28 cellular contexts compared by ENCODE assay signal in the genomic region with DNA sequence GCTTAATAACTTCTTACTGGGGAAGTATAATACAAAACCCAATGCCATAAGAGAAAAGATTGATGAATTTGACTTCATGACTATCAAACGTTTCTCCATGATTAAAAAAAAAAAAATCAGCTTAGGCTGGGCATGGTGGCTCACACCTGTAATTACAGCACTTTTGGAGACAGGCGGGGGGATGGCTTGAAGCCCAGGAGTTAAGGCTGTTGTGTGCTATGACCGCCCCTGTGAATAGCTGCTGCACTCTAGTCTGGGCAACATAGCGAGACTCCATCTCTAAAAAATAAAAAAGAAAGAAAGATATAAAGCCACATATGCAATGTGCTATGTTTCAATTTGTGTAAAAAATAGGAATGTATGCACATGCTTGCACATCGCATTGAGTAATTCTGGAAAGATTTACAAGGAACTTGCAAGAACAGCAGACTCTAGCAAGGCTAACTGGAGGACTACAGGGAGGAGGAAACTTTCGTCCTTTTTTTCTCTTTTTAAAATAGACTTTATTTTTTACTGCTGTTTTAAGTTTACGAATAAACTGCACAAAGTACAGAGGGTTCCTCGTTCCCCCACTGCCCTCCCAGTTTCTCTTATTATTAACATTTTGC. TPM values are rescaled to one million over a fixed set of nuclear protein-coding genes. Genes with fewer than 3 reads are reported as not detected.
DNase-seq lines count a peak whose midpoint lies in the region; ATAC-seq, FAIRE-seq and TF ChIP-seq lines count a peak whose summit lies in the region.
"Had no signal": no experiment of that assay in that cellular context is flagged by ENCODE, and none has a peak within 500 bp of the region (broad histone marks: within the 10 kb centered on the region; RNA-seq: fewer than 3 reads in every experiment).

No MANE protein-coding gene starts in this region.

- H4K20me1 ChIP-seq in SK-N-SH (ENCODE audit: insufficient read depth) (no peaks in the 10 kb centered on the region), GM12878 (ENCODE audit: control insufficient read depth, insufficient read depth) (no peaks in the 10 kb centered on the region)

- in situ Hi-C loops in GM12878 (cut with MboI), result no loop called here

- no peaks in the 10 kb centered on the region for H3K36me3 Mint-ChIP-seq in endothelial cell (ENCODE audit: low read depth, unreplicated experiment)
- H3K36me3 Mint-ChIP-seq: activated naive CD8-positive, alpha-beta T cell treated with anti-CD3 and anti-CD28 coated beads for 36 hours; CD4-positive, CD25-positive, alpha-beta regulatory T cell had no signal

- BruUV-seq in GM12878 (replicated peaks; lab: Mats Ljungman, UMichigan), result no TSS peak

- DNase-seq in SK-N-SH (no peak), GM12878 (ENCODE audit: low read depth, low spot score) (no peak), sciatic nerve (ENCODE audit: low spot score) (peak; percentile 15), GM19238 (ENCODE audit: insufficient read length, low spot score) (no peak), endothelial cell (ENCODE audit: low spot score) (no peak), RCC 7860 (ENCODE audit: low spot score) (no peak)
- DNase-seq: activated CD4-positive, alpha-beta T cell treated with anti-CD3 and anti-CD28 coated beads for 36 hours; activated CD8-positive, alpha-beta T cell treated with anti-CD3 and anti-CD28 coated beads, Interleukin-2, amount 10 ng/mL, durations not matched to agents 7 days and 5 days; activated effector memory CD4-positive, alpha-beta T cell treated with Interleukin-2 at 50 U/mL for 16 hours; activated naive CD8-positive, alpha-beta T cell treated with anti-CD3 and anti-CD28 coated beads for 36 hours; caudate nucleus; CD4-positive, CD25-positive, alpha-beta regulatory T cell; esophagus squamous epithelium; H9; hypothalamus; left lung; MG63; NCI-H1694 treated with DMSO at 0.1 percent for 48 hours; NCI-H526 treated with DMSO at 0.1 percent for 48 hours; stimulated activated CD4-positive, alpha-beta T cell treated with anti-CD3 and anti-CD28 coated beads, Interleukin-15, amount 100 ng/mL, for 24 hours; stimulated activated naive CD4-positive, alpha-beta T cell had no signal

- POLR2A ChIA-PET in SK-N-SH (lab: Yijun Ruan, JAX), result no interaction called here
- POLR2A ChIA-PET in HEK293 (lab: Yijun Ruan, JAX), result interaction anchor here (0.5 kb wide), 1 partner anchor 53 kb away, joined by 3 read pairs; no protein-coding TSS in a partner anchor
- POLR2A ChIA-PET in GM12878 (lab: Charles Lee), result no interaction called here

- TF ChIP-seq CTCF in SK-N-SH (IDR thresholded peaks at IDR 0.05) (no peak), HEK293 (tag by site-specific recombination; IDR thresholded peaks at IDR 0.05) (no peak), GM12878 (IDR thresholded peaks at IDR 0.05 in 2 of 3, conservative IDR thresholded peaks at IDR 0.05 in 1 of 3; ENCODE audit: control insufficient read depth in 2 of 3, extremely low read depth in 1 of 3, insufficient read depth in 1 of 3, low read depth in 3 of 3, low read length in 3 of 3) (no peak), endothelial cell (IDR thresholded peaks at IDR 0.05; ENCODE audit: unreplicated experiment) (no peak)

- H3K27me3 Mint-ChIP-seq in endothelial cell (ENCODE audit: unreplicated experiment), result no peaks in the 10 kb centered on the region
- H3K27me3 Mint-ChIP-seq: activated CD4-positive, alpha-beta T cell treated with anti-CD3 and anti-CD28 coated beads for 36 hours had no signal

- no peaks in the 10 kb centered on the region for H3K9me3 ChIP-seq in SK-N-SH
- H3K9me3 ChIP-seq in HEK293 (ENCODE audit: control insufficient read depth, insufficient read depth, low read depth, low read length), result no peaks in the 10 kb centered on the region
- H3K9me3 ChIP-seq in GM12878 (replicated peaks; ENCODE audit: control insufficient read depth, insufficient read depth, low read length), result no peaks in the 10 kb centered on the region; the same call in 2 of the 3 replicates
- H3K9me3 ChIP-seq: esophagus squamous epithelium, left lung, MG63, neutrophil, suprapubic skin had no signal

- no peak overlapping the region for H3K4me3 Mint-ChIP-seq in endothelial cell (ENCODE audit: unreplicated experiment)
- H3K4me3 Mint-ChIP-seq: activated CD4-positive, alpha-beta T cell treated with anti-CD3 and anti-CD28 coated beads for 36 hours; activated CD8-positive, alpha-beta T cell treated with anti-CD3 and anti-CD28 coated beads, Interleukin-2, amount 10 ng/mL, durations not matched to agents 7 days and 5 days; activated naive CD8-positive, alpha-beta T cell treated with anti-CD3 and anti-CD28 coated beads for 36 hours; CD4-positive, CD25-positive, alpha-beta regulatory T cell; H9 had no signal

- H3K4me3 ChIP-seq in SK-N-SH (ENCODE audit: low read depth in 2 of 2, low read length in 1 of 2) (no peak overlapping the region), HEK293 (ENCODE audit: low read depth, low read length) (no peak overlapping the region), GM12878 (no peak overlapping the region)
- H3K4me3 ChIP-seq: esophagus squamous epithelium, left lung, MG63, suprapubic skin had no signal

- RAD21 ChIA-PET in GM12878 (lab: Charles Lee; ENCODE audit: unreplicated experiment), result no interaction called here

- 60% methylated on average over 8 of the region's 8 CpGs for WGBS in SK-N-SH (ENCODE audit: low lambda C conversion rate)
- 54% methylated on average over 8 of the region's 8 CpGs for WGBS in GM12878 (ENCODE audit: insufficient coverage, insufficient replicate concordance, low lambda C conversion rate, missing lambda C conversion rate)

- SMC1A ChIA-PET in GM12878 (lab: Charles Lee; ENCODE audit: uncharacterized antibody, unreplicated experiment), result no interaction called here

- intact Hi-C loops in GM12878 (cut with micrococcal nuclease; ENCODE audit: unreplicated experiment) (no loop called here), sciatic nerve (cut with DNase I) (no loop called here)

- CTCF ChIA-PET in SK-N-SH (lab: Yijun Ruan, JAX), result no interaction called here
- CTCF ChIA-PET in HEK293 (lab: Yijun Ruan, JAX), result no interaction called here
- CTCF ChIA-PET in GM12878 (lab: Yijun Ruan, JAX), result no interaction called here

- H3K27ac ChIP-seq in SK-N-SH (ENCODE audit: low read depth in 2 of 2, low read length in 1 of 2), result no peak overlapping the region
- H3K27ac ChIP-seq in HEK293 (ENCODE audit: extremely low read depth, low read depth, low read length), result no peak overlapping the region
- no peak overlapping the region for H3K27ac ChIP-seq in GM12878 (ENCODE audit: control insufficient read depth, insufficient read depth)
- H3K27ac ChIP-seq: esophagus squamous epithelium, left lung, neutrophil, suprapubic skin had no signal

- H2AFZ ChIP-seq in SK-N-SH (ENCODE audit: low read depth) (no peak overlapping the region), GM12878 (ENCODE audit: control insufficient read depth, low read depth, low read length) (no peak overlapping the region)

- H3K27ac Mint-ChIP-seq in endothelial cell (ENCODE audit: unreplicated experiment), result no peak overlapping the region
- H3K27ac Mint-ChIP-seq: activated CD4-positive, alpha-beta T cell treated with anti-CD3 and anti-CD28 coated beads for 36 hours; activated CD8-positive, alpha-beta T cell treated with anti-CD3 and anti-CD28 coated beads, Interleukin-2, amount 10 ng/mL, durations not matched to agents 7 days and 5 days; activated naive CD8-positive, alpha-beta T cell treated with anti-CD3 and anti-CD28 coated beads for 36 hours; CD4-positive, CD25-positive, alpha-beta regulatory T cell; H9 had no signal

- H3K27me3 ChIP-seq in SK-N-SH (ENCODE audit: insufficient read depth), result no peaks in the 10 kb centered on the region
- H3K27me3 ChIP-seq in GM12878 (replicated peaks in 1 of 2; ENCODE audit: control insufficient read depth in 2 of 2, insufficient read depth in 2 of 2, low read length in 1 of 2), result no peaks in the 10 kb centered on the region
- H3K27me3 ChIP-seq: esophagus squamous epithelium, left lung, MG63, suprapubic skin had no signal

- no peak overlapping the region for H3K9ac ChIP-seq in SK-N-SH
- no peak overlapping the region for H3K9ac ChIP-seq in GM12878 (ENCODE audit: control insufficient read depth, insufficient read depth, low read length)

- no peak for TF ChIP-seq EP300 in SK-N-SH (IDR thresholded peaks at IDR 0.05; ENCODE audit: borderline replicate concordance in 1 of 2, low read depth in 1 of 2, low read length in 1 of 2)
- TF ChIP-seq EP300 in GM12878 (IDR thresholded peaks at IDR 0.05; ENCODE audit: borderline replicate concordance in 1 of 2, control insufficient read depth in 1 of 2, low read depth in 2 of 2, low read length in 2 of 2), result no peak

- TF ChIP-seq RAD21 in SK-N-SH (IDR thresholded peaks at IDR 0.05; ENCODE audit: low read length) (no peak), GM12878 (IDR thresholded peaks at IDR 0.05; ENCODE audit: insufficient read depth, low read depth, low read length) (no peak)

- peak; percentile 21; the same call in 1 of the 3 replicates for ATAC-seq in SK-N-SH treated with all-trans-retinoic acid at 6 μM for 48 hours
- peak; percentile 48; the same call in 1 of the 3 replicates for ATAC-seq in GM12878
- no peak for ATAC-seq in sciatic nerve
- ATAC-seq: activated CD4-positive, alpha-beta T cell treated with anti-CD3 and anti-CD28 coated beads for 36 hours; activated CD8-positive, alpha-beta T cell treated with anti-CD3 and anti-CD28 coated beads, Interleukin-2, amount 10 ng/mL, durations not matched to agents 7 days and 5 days; left lung had no signal

- no peak for FAIRE-seq in GM12878 (lab: Jason Lieb, UNC)
- no peak for FAIRE-seq in RCC 7860 (lab: Jason Lieb, UNC)
- FAIRE-seq: D721Med had no signal

- no peaks in the 10 kb centered on the region for H3K4me1 Mint-ChIP-seq in endothelial cell (ENCODE audit: unreplicated experiment)

- TF ChIP-seq POLR2A in GM12878 (IDR thresholded peaks at IDR 0.05; ENCODE audit: low read depth, low read length), result no peak

- H3K36me3 ChIP-seq in SK-N-SH (replicated peaks in 1 of 2; ENCODE audit: control insufficient read depth in 1 of 2, insufficient read depth in 2 of 2, low read length in 1 of 2) (no peaks in the 10 kb centered on the region), HEK293 (ENCODE audit: control insufficient read depth in 2 of 2, insufficient read depth in 1 of 2, low read length in 2 of 2) (no peaks in the 10 kb centered on the region), GM12878 (ENCODE audit: control insufficient read depth in 2 of 2, insufficient read depth in 2 of 2, low read length in 1 of 2) (no peaks in the 10 kb centered on the region)
- H3K36me3 ChIP-seq: esophagus squamous epithelium, left lung, MG63, neutrophil, suprapubic skin had no signal

- no peaks in the 10 kb centered on the region for H3F3A ChIP-seq in SK-N-SH (replicated peaks; ENCODE audit: insufficient read depth)

- no peaks in the 10 kb centered on the region for H3K4me1 ChIP-seq in SK-N-SH (ENCODE audit: control insufficient read depth in 1 of 2, insufficient read depth in 2 of 2, low read depth in 1 of 2, low read length in 1 of 2)
- H3K4me1 ChIP-seq in HEK293 (ENCODE audit: control insufficient read depth, insufficient read depth, low read length), result no peaks in the 10 kb centered on the region
- peaks cover 11% of the 10 kb centered on the region for H3K4me1 ChIP-seq in GM12878 (ENCODE audit: control insufficient read depth, insufficient read depth, low read length)
- H3K4me1 ChIP-seq: left lung had no signal

- H3K79me2 ChIP-seq in SK-N-SH (ENCODE audit: insufficient read depth) (no peaks in the 10 kb centered on the region), GM12878 (ENCODE audit: control insufficient read depth, insufficient read depth, low read length) (no peaks in the 10 kb centered on the region)

- no peaks in the 10 kb centered on the region for H3K9me3 Mint-ChIP-seq in endothelial cell (ENCODE audit: unreplicated experiment)
- H3K9me3 Mint-ChIP-seq: activated naive CD8-positive, alpha-beta T cell treated with anti-CD3 and anti-CD28 coated beads for 36 hours had no signal

- H3K9me2 ChIP-seq in SK-N-SH, result no peaks in the 10 kb centered on the region

- H3K4me2 ChIP-seq in SK-N-SH (no peak overlapping the region), GM12878 (ENCODE audit: control insufficient read depth, insufficient read depth) (no peak overlapping the region)

RNA-seq across cellular contexts. Expression of a gene that starts 10.3 kb away (rescaled TPM):
- polyA plus RNA-seq in SK-N-SH (2012; rRNA removed) (0.26 and 0.43 TPM in 2 replicates), GM12878 (2011; rRNA removed) (not detected in 2 replicates), GM12878 (2014; fragmentation: Illumina TruSeq; extraction: Trizol) (0.29 TPM in 1 of 2 replicates, not detected in the other), GM12878 (2014; fragmentation: Nextera tagmentation; extraction: Ambion mirVana) (under 1 TPM in 1 of 2 experiments, not detected in 1; 0.13 TPM), GM12878 (2014; rRNA removed) (0.18 and 0.41 TPM in 2 replicates), GM12878 (2016; fragmentation: Nextera tagmentation; extraction: Ambion mirVana) (under 1 TPM; 0.40 to 1.00 TPM)
- polyA plus RNA-seq in SK-N-SH (2012; cell fraction: cytosol; rRNA removed), result 0.21 and 0.24 TPM in 2 replicates
- polyA plus RNA-seq in SK-N-SH (2012; cell fraction: nucleus; rRNA removed), result 0.34 and 0.43 TPM in 2 replicates
- total RNA-seq in GM12878 (2013; cell fraction: nucleolus; rRNA removed), result not detected in 2 replicates
- total RNA-seq in GM12878 (2014; rRNA removed) (0.23 and 0.33 TPM in 2 replicates), GM12878 (2014; rRNA removed; fragmentation: Illumina TruSeq; extraction: Trizol) (not detected in 2 replicates), GM12878 (2021) (0.96 and 2.2 TPM in 2 replicates), sciatic nerve (261 TPM), endothelial cell (ENCODE audit: unreplicated experiment) (4.9 TPM)
- 1.8 TPM for polyA plus RNA-seq in GM12878 (2011; ENCODE audit: low read depth)
- polyA plus RNA-seq in GM12878 (2011; cell fraction: cytosol; rRNA removed), result not detected in 2 replicates
- not detected in 2 replicates for polyA plus RNA-seq in GM12878 (2011; cell fraction: nucleus; rRNA removed)
- 1.9 and 2.2 TPM in 2 replicates for polyA plus RNA-seq in GM12878 (2012)
- not detected in 2 replicates for polyA minus RNA-seq in GM12878 (2011; rRNA and poly(A)+ RNA removed)
- polyA minus RNA-seq in GM12878 (2011; cell fraction: cytosol; rRNA and poly(A)+ RNA removed), result not detected in 2 replicates
- polyA minus RNA-seq in GM12878 (2011; cell fraction: nucleus; rRNA and poly(A)+ RNA removed), result not detected in 2 replicates
- total RNA-seq: activated CD4-positive, alpha-beta T cell treated with anti-CD3 and anti-CD28 coated beads for 36 hours; activated CD8-positive, alpha-beta T cell treated with anti-CD3 and anti-CD28 coated beads, Interleukin-2, amount 10 ng/mL, durations not matched to agents 7 days and 5 days; activated naive CD8-positive, alpha-beta T cell treated with anti-CD3 and anti-CD28 coated beads for 36 hours; CD4-positive, CD25-positive, alpha-beta regulatory T cell; OCI-LY7; T-helper 2 cell treated with Interferon-gamma antibody and Interleukin-4, amounts not matched to agents 100 ng/mL and 5 ng/mL, for 36 hours had no signal
- polyA plus RNA-seq: CD4-positive, CD25-positive, alpha-beta regulatory T cell had no signal

RNA-seq across cellular contexts. Expression of a gene that starts 16.9 kb away (rescaled TPM):
- polyA plus RNA-seq in SK-N-SH (2012; rRNA removed), result 87.5 and 91.6 TPM in 2 replicates
- polyA plus RNA-seq in SK-N-SH (2012; cell fraction: cytosol; rRNA removed), result 49.6 and 70.3 TPM in 2 replicates
- polyA plus RNA-seq in SK-N-SH (2012; cell fraction: nucleus; rRNA removed), result 254 and 314 TPM in 2 replicates
- 152 and 192 TPM in 2 replicates for total RNA-seq in GM12878 (2013; cell fraction: nucleolus; rRNA removed)
- total RNA-seq in GM12878 (2014; rRNA removed), result 111 and 122 TPM in 2 replicates
- total RNA-seq in GM12878 (2014; rRNA removed; fragmentation: Illumina TruSeq; extraction: Trizol), result 32.1 and 38.7 TPM in 2 replicates
- 161 and 172 TPM in 2 replicates for total RNA-seq in GM12878 (2021)
- 43.7 TPM for polyA plus RNA-seq in GM12878 (2011; ENCODE audit: low read depth)
- 56.3 and 88.0 TPM in 2 replicates for polyA plus RNA-seq in GM12878 (2011; rRNA removed)
- 135 and 158 TPM in 2 replicates for polyA plus RNA-seq in GM12878 (2011; cell fraction: cytosol; rRNA removed)
- polyA plus RNA-seq in GM12878 (2011; cell fraction: nucleus; rRNA removed), result 309 and 343 TPM in 2 replicates
- polyA plus RNA-seq in GM12878 (2012), result 96.5 and 107 TPM in 2 replicates
- 22.3 and 47.3 TPM in 2 replicates for polyA plus RNA-seq in GM12878 (2014; fragmentation: Illumina TruSeq; extraction: Trizol)
- 10 to 100 TPM in 1 of 2 experiments, 1 to 10 TPM in 1; 5.1 to 12.6 TPM for polyA plus RNA-seq in GM12878 (2014; fragmentation: Nextera tagmentation; extraction: Ambion mirVana)
- polyA plus RNA-seq in GM12878 (2014; rRNA removed), result 139 and 159 TPM in 2 replicates
- 10 to 100 TPM; 66.4 to 87.4 TPM for polyA plus RNA-seq in GM12878 (2016; fragmentation: Nextera tagmentation; extraction: Ambion mirVana)
- 40.9 and 86.3 TPM in 2 replicates for polyA minus RNA-seq in GM12878 (2011; rRNA and poly(A)+ RNA removed)
- 35.8 and 41.2 TPM in 2 replicates for polyA minus RNA-seq in GM12878 (2011; cell fraction: cytosol; rRNA and poly(A)+ RNA removed)
- polyA minus RNA-seq in GM12878 (2011; cell fraction: nucleus; rRNA and poly(A)+ RNA removed), result 59.8 and 89.9 TPM in 2 replicates
- total RNA-seq in sciatic nerve, result 54.0 TPM
- total RNA-seq in endothelial cell (ENCODE audit: unreplicated experiment), result 138 TPM

RNA-seq across cellular contexts. Expression of a gene that starts 27.4 kb away (rescaled TPM):
- polyA plus RNA-seq in SK-N-SH (2012; rRNA removed) (4.6 and 5.0 TPM in 2 replicates), GM12878 (2011; rRNA removed) (1.8 and 3.6 TPM in 2 replicates), GM12878 (2014; fragmentation: Illumina TruSeq; extraction: Trizol) (0.32 and 0.71 TPM in 2 replicates), GM12878 (2014; fragmentation: Nextera tagmentation; extraction: Ambion mirVana) (under 1 TPM; 0.05 to 0.46 TPM), GM12878 (2014; rRNA removed) (9.7 and 11.8 TPM in 2 replicates), GM12878 (2016; fragmentation: Nextera tagmentation; extraction: Ambion mirVana) (1 to 10 TPM in 1 of 2 experiments, under 1 TPM in 1; 0.62 to 1.4 TPM)
- polyA plus RNA-seq in SK-N-SH (2012; cell fraction: cytosol; rRNA removed), result 2.3 and 3.7 TPM in 2 replicates
- polyA plus RNA-seq in SK-N-SH (2012; cell fraction: nucleus; rRNA removed), result 6.9 and 9.8 TPM in 2 replicates
- 7.9 and 10.6 TPM in 2 replicates for total RNA-seq in GM12878 (2013; cell fraction: nucleolus; rRNA removed)
- total RNA-seq in GM12878 (2014; rRNA removed) (7.2 and 11.0 TPM in 2 replicates), GM12878 (2014; rRNA removed; fragmentation: Illumina TruSeq; extraction: Trizol) (2.3 and 2.8 TPM in 2 replicates), GM12878 (2021) (12.1 and 14.3 TPM in 2 replicates), sciatic nerve (11.1 TPM), endothelial cell (ENCODE audit: unreplicated experiment) (12.1 TPM)
- 1.1 TPM for polyA plus RNA-seq in GM12878 (2011; ENCODE audit: low read depth)
- polyA plus RNA-seq in GM12878 (2011; cell fraction: cytosol; rRNA removed), result 3.6 and 8.5 TPM in 2 replicates
- 9.0 and 11.2 TPM in 2 replicates for polyA plus RNA-seq in GM12878 (2011; cell fraction: nucleus; rRNA removed)
- 5.9 and 7.2 TPM in 2 replicates for polyA plus RNA-seq in GM12878 (2012)
- 1.1 and 3.0 TPM in 2 replicates for polyA minus RNA-seq in GM12878 (2011; rRNA and poly(A)+ RNA removed)
- polyA minus RNA-seq in GM12878 (2011; cell fraction: cytosol; rRNA and poly(A)+ RNA removed), result 3.5 and 5.1 TPM in 2 replicates
- 2.3 and 4.7 TPM in 2 replicates for polyA minus RNA-seq in GM12878 (2011; cell fraction: nucleus; rRNA and poly(A)+ RNA removed)

RNA-seq across cellular contexts. Expression of a gene that starts 28.3 kb away (rescaled TPM):
- polyA plus RNA-seq in SK-N-SH (2012; rRNA removed) (0.16 and 0.35 TPM in 2 replicates), GM12878 (2011; rRNA removed) (7.4 and 8.6 TPM in 2 replicates), GM12878 (2014; fragmentation: Illumina TruSeq; extraction: Trizol) (3.3 and 3.4 TPM in 2 replicates), GM12878 (2014; fragmentation: Nextera tagmentation; extraction: Ambion mirVana) (1 to 10 TPM; 2.0 to 2.7 TPM), GM12878 (2014; rRNA removed) (5.3 and 5.6 TPM in 2 replicates), GM12878 (2016; fragmentation: Nextera tagmentation; extraction: Ambion mirVana) (10 to 100 TPM in 1 of 2 experiments, 1 to 10 TPM in 1; 6.6 to 10.2 TPM)
- 0.24 and 0.31 TPM in 2 replicates for polyA plus RNA-seq in SK-N-SH (2012; cell fraction: cytosol; rRNA removed)
- 0.29 and 0.37 TPM in 2 replicates for polyA plus RNA-seq in SK-N-SH (2012; cell fraction: nucleus; rRNA removed)
- total RNA-seq in GM12878 (2013; cell fraction: nucleolus; rRNA removed), result 55.8 and 61.6 TPM in 2 replicates
- total RNA-seq in GM12878 (2014; rRNA removed) (8.6 and 8.9 TPM in 2 replicates), GM12878 (2014; rRNA removed; fragmentation: Illumina TruSeq; extraction: Trizol) (6.1 and 6.3 TPM in 2 replicates), GM12878 (2021) (3.5 and 6.5 TPM in 2 replicates), sciatic nerve (3.3 TPM), endothelial cell (ENCODE audit: unreplicated experiment) (0.87 TPM)
- polyA plus RNA-seq in GM12878 (2011; ENCODE audit: low read depth), result 2.2 TPM
- 3.3 and 4.1 TPM in 2 replicates for polyA plus RNA-seq in GM12878 (2011; cell fraction: cytosol; rRNA removed)
- polyA plus RNA-seq in GM12878 (2011; cell fraction: nucleus; rRNA removed), result 11.1 and 14.7 TPM in 2 replicates
- polyA plus RNA-seq in GM12878 (2012), result 1.7 and 2.2 TPM in 2 replicates
- 21.7 and 27.0 TPM in 2 replicates for polyA minus RNA-seq in GM12878 (2011; rRNA and poly(A)+ RNA removed)
- polyA minus RNA-seq in GM12878 (2011; cell fraction: cytosol; rRNA and poly(A)+ RNA removed), result 8.3 and 8.6 TPM in 2 replicates
- polyA minus RNA-seq in GM12878 (2011; cell fraction: nucleus; rRNA and poly(A)+ RNA removed), result 69.0 and 127 TPM in 2 replicates
- total RNA-seq: OCI-LY7 had no signal

RNA-seq across cellular contexts. Expression of a gene that starts 28.5 kb away (rescaled TPM):
- 0.93 and 0.99 TPM in 2 replicates for polyA plus RNA-seq in SK-N-SH (2012; rRNA removed)
- 0.41 and 1.00 TPM in 2 replicates for polyA plus RNA-seq in SK-N-SH (2012; cell fraction: cytosol; rRNA removed)
- 0.73 and 1.2 TPM in 2 replicates for polyA plus RNA-seq in SK-N-SH (2012; cell fraction: nucleus; rRNA removed)
- 16.2 and 18.9 TPM in 2 replicates for total RNA-seq in GM12878 (2013; cell fraction: nucleolus; rRNA removed)
- 26.9 and 32.6 TPM in 2 replicates for total RNA-seq in GM12878 (2014; rRNA removed)
- total RNA-seq in GM12878 (2014; rRNA removed; fragmentation: Illumina TruSeq; extraction: Trizol), result 6.9 and 9.2 TPM in 2 replicates
- 28.9 and 31.1 TPM in 2 replicates for total RNA-seq in GM12878 (2021)
- 6.5 TPM for polyA plus RNA-seq in GM12878 (2011; ENCODE audit: low read depth)
- polyA plus RNA-seq in GM12878 (2011; rRNA removed), result 9.6 and 16.3 TPM in 2 replicates
- 34.0 and 39.8 TPM in 2 replicates for polyA plus RNA-seq in GM12878 (2011; cell fraction: cytosol; rRNA removed)
- polyA plus RNA-seq in GM12878 (2011; cell fraction: nucleus; rRNA removed), result 16.1 and 23.6 TPM in 2 replicates
- 14.1 and 17.4 TPM in 2 replicates for polyA plus RNA-seq in GM12878 (2012)
- 3.6 and 5.9 TPM in 2 replicates for polyA plus RNA-seq in GM12878 (2014; fragmentation: Illumina TruSeq; extraction: Trizol)
- 1 to 10 TPM; 1.4 to 2.5 TPM for polyA plus RNA-seq in GM12878 (2014; fragmentation: Nextera tagmentation; extraction: Ambion mirVana)
- 27.3 and 32.4 TPM in 2 replicates for polyA plus RNA-seq in GM12878 (2014; rRNA removed)
- 10 to 100 TPM; 44.9 to 54.2 TPM for polyA plus RNA-seq in GM12878 (2016; fragmentation: Nextera tagmentation; extraction: Ambion mirVana)
- 19.7 and 23.8 TPM in 2 replicates for polyA minus RNA-seq in GM12878 (2011; rRNA and poly(A)+ RNA removed)
- 18.7 and 22.9 TPM in 2 replicates for polyA minus RNA-seq in GM12878 (2011; cell fraction: cytosol; rRNA and poly(A)+ RNA removed)
- 5.9 and 13.7 TPM in 2 replicates for polyA minus RNA-seq in GM12878 (2011; cell fraction: nucleus; rRNA and poly(A)+ RNA removed)
- 5.8 TPM for total RNA-seq in sciatic nerve
- 5.1 TPM for total RNA-seq in endothelial cell (ENCODE audit: unreplicated experiment)
- total RNA-seq: OCI-LY7 had no signal

Comparison
In these comparisons a context has a peak if more than half of its experiments do, and no peak if none do; other contexts are left out.
1. RNA of a gene that starts 10.3 kb away (total RNA-seq): 261 TPM in sciatic nerve (single experiment); 4.9 TPM in endothelial cell (single experiment) and 0.23 to 2.2 TPM in GM12878; every median in the first group is over 10 times any median in the second.